In the genomic region with DNA sequence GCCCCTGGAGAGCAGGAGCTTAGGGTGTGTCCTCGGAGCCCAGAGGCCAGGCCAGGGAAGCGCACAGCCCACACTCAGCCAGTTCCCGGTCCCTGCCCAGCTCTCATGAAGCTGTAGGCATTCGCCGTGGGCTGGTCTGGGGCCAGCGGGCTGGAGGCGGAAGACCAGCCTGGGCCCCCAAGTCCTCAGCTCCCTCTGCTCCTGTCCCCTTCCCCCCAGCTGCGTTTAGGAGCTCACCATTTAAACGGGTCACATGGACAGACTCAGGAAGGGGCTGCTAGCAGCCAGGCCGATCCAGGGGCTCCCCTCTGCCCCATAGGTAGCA, we compare ENCODE assay signal across 1 cellular context.
TF ChIP-seq lines count a peak whose summit lies in the region.

No MANE protein-coding gene starts in this region.

TF ChIP-seq in WTC11, 78 proteins besides CTCF, POLR2A, EP300 and RAD21:
- TF ChIP-seq, protein P1, sequence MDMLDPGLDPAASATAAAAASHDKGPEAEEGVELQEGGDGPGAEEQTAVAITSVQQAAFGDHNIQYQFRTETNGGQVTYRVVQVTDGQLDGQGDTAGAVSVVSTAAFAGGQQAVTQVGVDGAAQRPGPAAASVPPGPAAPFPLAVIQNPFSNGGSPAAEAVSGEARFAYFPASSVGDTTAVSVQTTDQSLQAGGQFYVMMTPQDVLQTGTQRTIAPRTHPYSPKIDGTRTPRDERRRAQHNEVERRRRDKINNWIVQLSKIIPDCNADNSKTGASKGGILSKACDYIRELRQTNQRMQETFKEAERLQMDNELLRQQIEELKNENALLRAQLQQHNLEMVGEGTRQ (CRISPR knock-in tag; IDR thresholded peaks at IDR 0.05): no peak
- TF ChIP-seq NR2C2 (CRISPR knock-in tag; IDR thresholded peaks at IDR 0.05): no peak
- TF ChIP-seq, protein P2, sequence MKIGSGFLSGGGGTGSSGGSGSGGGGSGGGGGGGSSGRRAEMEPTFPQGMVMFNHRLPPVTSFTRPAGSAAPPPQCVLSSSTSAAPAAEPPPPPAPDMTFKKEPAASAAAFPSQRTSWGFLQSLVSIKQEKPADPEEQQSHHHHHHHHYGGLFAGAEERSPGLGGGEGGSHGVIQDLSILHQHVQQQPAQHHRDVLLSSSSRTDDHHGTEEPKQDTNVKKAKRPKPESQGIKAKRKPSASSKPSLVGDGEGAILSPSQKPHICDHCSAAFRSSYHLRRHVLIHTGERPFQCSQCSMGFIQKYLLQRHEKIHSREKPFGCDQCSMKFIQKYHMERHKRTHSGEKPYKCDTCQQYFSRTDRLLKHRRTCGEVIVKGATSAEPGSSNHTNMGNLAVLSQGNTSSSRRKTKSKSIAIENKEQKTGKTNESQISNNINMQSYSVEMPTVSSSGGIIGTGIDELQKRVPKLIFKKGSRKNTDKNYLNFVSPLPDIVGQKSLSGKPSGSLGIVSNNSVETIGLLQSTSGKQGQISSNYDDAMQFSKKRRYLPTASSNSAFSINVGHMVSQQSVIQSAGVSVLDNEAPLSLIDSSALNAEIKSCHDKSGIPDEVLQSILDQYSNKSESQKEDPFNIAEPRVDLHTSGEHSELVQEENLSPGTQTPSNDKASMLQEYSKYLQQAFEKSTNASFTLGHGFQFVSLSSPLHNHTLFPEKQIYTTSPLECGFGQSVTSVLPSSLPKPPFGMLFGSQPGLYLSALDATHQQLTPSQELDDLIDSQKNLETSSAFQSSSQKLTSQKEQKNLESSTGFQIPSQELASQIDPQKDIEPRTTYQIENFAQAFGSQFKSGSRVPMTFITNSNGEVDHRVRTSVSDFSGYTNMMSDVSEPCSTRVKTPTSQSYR (CRISPR knock-in tag; IDR thresholded peaks at IDR 0.05): no peak
- TF ChIP-seq ELF4 (CRISPR knock-in tag; IDR thresholded peaks at IDR 0.05; ENCODE audit: low read depth): no peak
- no peak for TF ChIP-seq JUN (CRISPR knock-in tag; IDR thresholded peaks at IDR 0.05)
- TF ChIP-seq, protein P3, sequence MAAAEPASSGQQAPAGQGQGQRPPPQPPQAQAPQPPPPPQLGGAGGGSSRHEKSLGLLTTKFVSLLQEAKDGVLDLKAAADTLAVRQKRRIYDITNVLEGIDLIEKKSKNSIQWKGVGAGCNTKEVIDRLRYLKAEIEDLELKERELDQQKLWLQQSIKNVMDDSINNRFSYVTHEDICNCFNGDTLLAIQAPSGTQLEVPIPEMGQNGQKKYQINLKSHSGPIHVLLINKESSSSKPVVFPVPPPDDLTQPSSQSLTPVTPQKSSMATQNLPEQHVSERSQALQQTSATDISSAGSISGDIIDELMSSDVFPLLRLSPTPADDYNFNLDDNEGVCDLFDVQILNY (CRISPR knock-in tag; IDR thresholded peaks at IDR 0.05): no peak
- no peak for TF ChIP-seq JAZF1 (CRISPR knock-in tag; IDR thresholded peaks at IDR 0.05)
- no peak for TF ChIP-seq NR1H2 (CRISPR knock-in tag; IDR thresholded peaks at IDR 0.05)
- no peak for TF ChIP-seq TEAD1 (CRISPR knock-in tag; IDR thresholded peaks at IDR 0.05)
- no peak for TF ChIP-seq GTF2I (CRISPR knock-in tag; conservative IDR thresholded peaks at IDR 0.05)
- no peak for TF ChIP-seq PRRX2 (CRISPR knock-in tag; IDR thresholded peaks at IDR 0.05)
TF ChIP-seq in WTC11: peak in this region for 0.
